Comparison of ENCODE assay signal across 12 cellular contexts in the genomic region with DNA sequence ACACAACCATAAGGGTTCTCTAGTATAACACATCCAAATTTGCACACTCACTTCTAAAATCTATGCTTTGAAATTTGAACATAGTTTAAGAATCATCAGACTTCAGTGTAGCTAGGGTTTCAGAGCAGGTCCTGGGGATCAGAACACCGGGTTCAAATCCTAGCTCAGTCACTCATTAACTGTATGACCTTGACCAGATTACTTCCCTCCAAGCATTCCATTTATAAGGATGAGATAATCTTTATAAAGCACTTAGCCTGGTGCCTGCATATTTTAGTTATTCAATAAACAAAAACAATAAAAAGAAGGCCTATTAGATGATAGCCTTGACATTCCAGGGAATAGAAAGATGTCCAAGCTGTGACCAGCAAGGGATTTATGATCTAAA. TPM values are rescaled to one million over a fixed set of nuclear protein-coding genes. Genes with fewer than 3 reads are reported as not detected.
A peak's percentile ranks its signal among the peaks of the same experiment; 100 is the strongest.
DNase-seq lines count a peak whose midpoint lies in the region; ATAC-seq, FAIRE-seq and TF ChIP-seq lines count a peak whose summit lies in the region.
"Had no signal": no experiment of that assay in that cellular context is flagged by ENCODE, and none has a peak within 500 bp of the region (broad histone marks: within the 10 kb centered on the region; RNA-seq: fewer than 3 reads in every experiment).

No MANE protein-coding gene starts in this region.

- H3K9me2 ChIP-seq in MM.1S (replicated peaks; ENCODE audit: insufficient read depth, low read length) = no peaks in the 10 kb centered on the region

- H3K36me3 Mint-ChIP-seq in Calu3 (ENCODE audit: insufficient read depth, unreplicated experiment) (peaks cover 10% of the 10 kb centered on the region), immature natural killer cell (peaks cover 5 to 16% (median 5%) of the 10 kb centered on the region in 3 donors)
- H3K36me3 Mint-ChIP-seq in stimulated activated effector memory CD8-positive, alpha-beta T cell treated with anti-CD3 and anti-CD28 coated beads, Interleukin-12 subunit alpha, Interleukin-12 subunit beta, amount 100 ng/mL, for 72 hours = no peaks in the 10 kb centered on the region

- H3K36me3 ChIP-seq in MM.1S (replicated peaks; ENCODE audit: insufficient read depth, low read length) (no peaks in the 10 kb centered on the region), pancreas (no peaks in the 10 kb centered on the region)

- no peaks in the 10 kb centered on the region for H4K20me1 ChIP-seq in MM.1S (ENCODE audit: insufficient read depth, low read length)
- H4K20me1 ChIP-seq: BLaER1 treated with 17β-estradiol and CSF1 and Interleukin-3, amounts not matched to agents 10 nM and 100 nM had no signal

- no peak for FAIRE-seq in pancreas (lab: Jason Lieb, UNC)
- FAIRE-seq: colon had no signal

- H3K27ac Mint-ChIP-seq in Calu3 (ENCODE audit: unreplicated experiment) = peak overlapping the region; percentile 77
- H3K27ac Mint-ChIP-seq in immature natural killer cell = no peak overlapping the region
- H3K27ac Mint-ChIP-seq in stimulated activated effector memory CD8-positive, alpha-beta T cell treated with anti-CD3 and anti-CD28 coated beads, Interleukin-12 subunit alpha, Interleukin-12 subunit beta, amount 100 ng/mL, for 72 hours = no peak overlapping the region
- H3K27ac Mint-ChIP-seq: activated naive CD8-positive, alpha-beta T cell had no signal

- BruUV-seq in Calu3 (replicated peaks; lab: Mats Ljungman, UMichigan) = no TSS peak

- H3K79me2 ChIP-seq in MM.1S (ENCODE audit: low read length) = peaks cover 34% of the 10 kb centered on the region

- H3K4me1 ChIP-seq in MM.1S (ENCODE audit: low read length) (peaks cover 58% of the 10 kb centered on the region), pancreas (peaks cover 20 to 40% (median 21%) of the 10 kb centered on the region in 3 donors)

- H3K27me3 ChIP-seq in MM.1S (replicated peaks; ENCODE audit: insufficient read depth, low read length) (no peaks in the 10 kb centered on the region), pancreas (no peaks in the 10 kb centered on the region)
- H3K27me3 ChIP-seq: BLaER1 treated with 17β-estradiol and CSF1 and Interleukin-3, amounts not matched to agents 10 nM and 100 nM had no signal

- peaks cover 34% of the 10 kb centered on the region for H3F3A ChIP-seq in MM.1S (ENCODE audit: insufficient read depth, low read length)

- H3K9me3 ChIP-seq in MM.1S (replicated peaks; ENCODE audit: insufficient read depth, low read length) = no peaks in the 10 kb centered on the region
- H3K9me3 ChIP-seq in pancreas = no peaks in the 10 kb centered on the region

- no peaks in the 10 kb centered on the region for H3K27me3 Mint-ChIP-seq in Calu3 (ENCODE audit: unreplicated experiment)
- peaks cover 2 to 11% (median 2%) of the 10 kb centered on the region in 3 donors for H3K27me3 Mint-ChIP-seq in immature natural killer cell (ENCODE audit: low read depth in 3 of 3)

- H3K27ac ChIP-seq in MM.1S (ENCODE audit: low read length) (peak overlapping the region; percentile 88), coronary artery (peak overlapping the region; percentile 51 to 73), pancreas (peak overlapping the region; percentile 6 to 92 (median 68))

- WGBS in pancreas, 2 donors = 12 to 13% methylated on average over 1 of the region's 1 CpG

- peak overlapping the region; percentile 60 for H3K4me2 ChIP-seq in MM.1S (ENCODE audit: low read depth, low read length)

- DNase-seq in Calu3 (no peak), MM.1S (no peak), coronary artery (ENCODE audit: low spot score) (no peak), pancreas (no peak), OCI-M2 (lab: John Stamatoyannopoulos, UW; ENCODE audit: unreplicated experiment) (no peak), immature natural killer cell (no peak), putamen (ENCODE audit: low spot score) (no peak)
- DNase-seq in stimulated activated effector memory CD8-positive, alpha-beta T cell treated with anti-CD3 and anti-CD28 coated beads, Interleukin-12 subunit alpha, Interleukin-12 subunit beta, amount 100 ng/mL, for 72 hours (ENCODE audit: low spot score in 2 of 2) = no peak
- DNase-seq: stimulated activated CD4-positive, alpha-beta T cell treated with anti-CD3 and anti-CD28 coated beads, Interleukin-2, amount 100 ng/mL, for 48 hours had no signal

- peak; percentile 14 to 22 (median 19) for ATAC-seq in pancreas
- ATAC-seq in stimulated activated effector memory CD8-positive, alpha-beta T cell treated with anti-CD3 and anti-CD28 coated beads, Interleukin-12 subunit alpha, Interleukin-12 subunit beta, amount 100 ng/mL, for 72 hours = no peak

- peak overlapping the region; percentile 27; the same call in 1 of the 2 replicates for H3K9ac ChIP-seq in MM.1S (ENCODE audit: low read length)
- H3K9ac ChIP-seq: BLaER1 treated with 17β-estradiol and CSF1 and Interleukin-3, amounts not matched to agents 10 nM and 100 nM had no signal

- TF ChIP-seq CTCF in Calu3 (IDR thresholded peaks at IDR 0.05; ENCODE audit: unreplicated experiment) = no peak
- TF ChIP-seq CTCF in MM.1S (IDR thresholded peaks at IDR 0.05; ENCODE audit: low read length) = no peak
- no peak for TF ChIP-seq CTCF in coronary artery (IDR thresholded peaks at IDR 0.05)
- no peak for TF ChIP-seq CTCF in pancreas (IDR thresholded peaks at IDR 0.05)

- intact Hi-C loops in Calu3 (cut with micrococcal nuclease; ENCODE audit: unreplicated experiment) = no loop called here
- intact Hi-C loops in pancreas (cut with DNase I) = loop anchor here in 1 of 3 donors (10.0 kb wide), 1 partner anchor 47 kb away; the partner anchor contains the start of gene FAM47E

- CTCF ChIA-PET in Calu3 (lab: Charles Lee) = no interaction called here

- H3K9me3 Mint-ChIP-seq in Calu3 (ENCODE audit: low read depth, unreplicated experiment) (peaks cover 4% of the 10 kb centered on the region), immature natural killer cell (peaks cover 2 to 16% (median 8%) of the 10 kb centered on the region in 6 donors)
- H3K9me3 Mint-ChIP-seq in stimulated activated effector memory CD8-positive, alpha-beta T cell treated with anti-CD3 and anti-CD28 coated beads, Interleukin-12 subunit alpha, Interleukin-12 subunit beta, amount 100 ng/mL, for 72 hours = peaks cover 8% of the 10 kb centered on the region

- H3K4me1 Mint-ChIP-seq in Calu3 (ENCODE audit: low read depth, unreplicated experiment) (peaks cover 52% of the 10 kb centered on the region), immature natural killer cell (peaks cover 38 to 43% of the 10 kb centered on the region in 2 donors)
- H3K4me1 Mint-ChIP-seq in stimulated activated effector memory CD8-positive, alpha-beta T cell treated with anti-CD3 and anti-CD28 coated beads, Interleukin-12 subunit alpha, Interleukin-12 subunit beta, amount 100 ng/mL, for 72 hours = peaks cover 39% of the 10 kb centered on the region

- no peak overlapping the region for H3K4me3 ChIP-seq in MM.1S (ENCODE audit: low read length)
- H3K4me3 ChIP-seq in coronary artery = no peak overlapping the region
- H3K4me3 ChIP-seq in pancreas = no peak overlapping the region
- H3K4me3 ChIP-seq: BLaER1 treated with 17β-estradiol and CSF1 and Interleukin-3, amounts not matched to agents 10 nM and 100 nM had no signal

- H3K4me3 Mint-ChIP-seq in Calu3 (ENCODE audit: low read depth, unreplicated experiment) (no peak overlapping the region), immature natural killer cell (no peak overlapping the region)
- H3K4me3 Mint-ChIP-seq in stimulated activated effector memory CD8-positive, alpha-beta T cell treated with anti-CD3 and anti-CD28 coated beads, Interleukin-12 subunit alpha, Interleukin-12 subunit beta, amount 100 ng/mL, for 72 hours = no peak overlapping the region
- H3K4me3 Mint-ChIP-seq: activated naive CD8-positive, alpha-beta T cell had no signal

- H2AFZ ChIP-seq in MM.1S (ENCODE audit: low read length) = no peak overlapping the region

RNA-seq across cellular contexts. Expression of gene STBD1, which starts 4.8 kb away (rescaled TPM):
- total RNA-seq in Calu3 (2022) (3.2 and 5.0 TPM in 2 replicates), pancreas (1 to 10 TPM; 1.7 to 6.5 (median 2.6) TPM)
- polyA plus RNA-seq in pancreas (1 to 10 TPM; 3.6 to 5.0 TPM), immature natural killer cell (1 to 10 TPM in 1 of 3 donors, under 1 TPM in 2; 0.89 to 2.1 (median 0.91) TPM)

RNA-seq across cellular contexts. Expression of gene FAM47E, which starts 50.2 kb away (rescaled TPM):
- total RNA-seq in Calu3 (2022) (0.57 and 1.1 TPM in 2 replicates), pancreas (10 to 100 TPM in 2 of 6 donors, 1 to 10 TPM in 4; 3.6 to 11.5 (median 7.3) TPM)
- polyA plus RNA-seq in pancreas (10 to 100 TPM; 13.1 to 14.8 TPM), immature natural killer cell (not detected)
